Comparison of ENCODE assay signal across 24 cellular contexts in the genomic region with DNA sequence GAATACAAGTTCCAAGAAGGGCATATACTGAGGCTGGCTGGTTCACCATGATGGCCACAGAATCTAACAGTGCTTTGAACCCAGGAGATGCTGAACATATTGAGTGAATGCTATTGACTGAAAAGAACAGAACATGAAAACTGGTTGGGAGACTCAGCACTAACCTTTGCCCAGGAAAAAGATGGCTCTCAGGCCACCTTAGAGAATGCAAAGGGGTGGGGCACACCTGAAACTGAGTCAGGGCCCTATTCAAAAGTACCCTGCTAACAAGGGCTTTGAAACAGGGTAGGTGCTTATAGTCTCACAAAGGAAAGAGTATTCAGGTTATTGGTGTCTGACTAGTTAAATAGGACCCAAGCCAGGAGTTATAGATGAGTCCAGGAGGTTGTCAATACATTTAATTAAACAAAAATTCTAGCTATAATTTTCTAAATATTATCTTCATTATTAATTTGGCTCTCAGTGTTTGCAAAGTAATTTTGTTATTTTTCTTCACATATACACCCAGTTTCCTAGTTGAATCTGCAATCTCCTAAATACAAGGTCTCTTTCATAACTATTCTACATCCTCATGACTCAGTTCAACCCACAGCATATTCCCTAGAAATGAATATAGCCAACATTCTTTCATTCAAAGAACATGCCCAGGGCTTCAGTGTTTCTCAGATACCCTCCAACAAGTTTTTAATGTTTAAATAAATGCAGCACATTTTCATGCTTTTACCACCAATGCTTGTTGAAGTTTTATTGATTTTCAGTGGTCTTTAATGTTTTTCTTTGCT.
DNase-seq lines count a peak whose midpoint lies in the region; ATAC-seq, FAIRE-seq and TF ChIP-seq lines count a peak whose summit lies in the region.
"Had no signal": no experiment of that assay in that cellular context is flagged by ENCODE, and none has a peak within 500 bp of the region (broad histone marks: within the 10 kb centered on the region; RNA-seq: fewer than 3 reads in every experiment).

No MANE protein-coding gene starts in this region.

- TF ChIP-seq CTCF in mucosa of descending colon (IDR thresholded peaks at IDR 0.05), result no peak

- peaks cover 5% of the 10 kb centered on the region in 2 donors for H3K27me3 Mint-ChIP-seq in natural killer cell treated with Interleukin-12 subunit alpha and Interleukin-12 subunit beta and Interleukin-15 and Interleukin-18, amount 100 ng/mL, for 72 hours

- DNase-seq in SK-N-MC (ENCODE audit: low read depth, low spot score) (no peak), epithelial cell of prostate (ENCODE audit: low read depth, low spot score) (no peak), mucosa of descending colon (peak in 1 of 3 donors; percentile 8), T-helper 2 cell (no peak), DMS 273 (lab: John Stamatoyannopoulos, UW; ENCODE audit: unreplicated experiment) (no peak)
- DNase-seq in natural killer cell treated with Interleukin-12 subunit alpha and Interleukin-12 subunit beta and Interleukin-15 and Interleukin-18, amount 100 ng/mL, for 72 hours (ENCODE audit: low spot score), result no peak
- DNase-seq: AML-193; C1 segment of cervical spinal cord; Calu3; CD8-positive, alpha-beta T cell; GDM1; H7; HFFc6; NCI-H1092; NCI-H1436 treated with DMSO at 0.1 percent for 48 hours; NCI-H1930; NCI-H226; NCI-H510A treated with DMSO at 0.1 percent for 48 hours; NCI-H748 treated with DMSO at 0.1 percent for 48 hours; PC-9; RPMI8226; SHP77 had no signal

- H3K9me3 Mint-ChIP-seq in natural killer cell treated with Interleukin-12 subunit alpha and Interleukin-12 subunit beta and Interleukin-15 and Interleukin-18, amount 100 ng/mL, for 72 hours, result no peaks in the 10 kb centered on the region
- H3K9me3 Mint-ChIP-seq: CD8-positive, alpha-beta T cell; HFFc6 had no signal

- H3K9ac ChIP-seq in SK-N-MC (ENCODE audit: insufficient read length), result no peak overlapping the region

- H3K4me1 Mint-ChIP-seq in natural killer cell treated with Interleukin-12 subunit alpha and Interleukin-12 subunit beta and Interleukin-15 and Interleukin-18, amount 100 ng/mL, for 72 hours (ENCODE audit: low read depth in 2 of 2), result no peaks in the 10 kb centered on the region

- H3K4me3 Mint-ChIP-seq in natural killer cell treated with Interleukin-12 subunit alpha and Interleukin-12 subunit beta and Interleukin-15 and Interleukin-18, amount 100 ng/mL, for 72 hours, result no peak overlapping the region
- H3K4me3 Mint-ChIP-seq: CD8-positive, alpha-beta T cell; HFFc6 had no signal

- intact Hi-C loops in mucosa of descending colon (cut with DNase I, micrococcal nuclease), result no loop called here

- peak; percentile 49 for FAIRE-seq in G401.6 (lab: Jason Lieb, UNC)

- 0 out of 2 replicates have a peak overlapping the region, but pooled peaks have one; percentile 2 for H3K27ac ChIP-seq in SK-N-MC
- peak overlapping the region; percentile 11 for H3K27ac ChIP-seq in epithelial cell of prostate
- H3K27ac ChIP-seq: PC-9 had no signal

- peak; percentile 63 for ATAC-seq in mucosa of descending colon
- ATAC-seq in natural killer cell treated with Interleukin-12 subunit alpha and Interleukin-12 subunit beta and Interleukin-15 and Interleukin-18, amount 100 ng/mL, for 72 hours, result no peak
- ATAC-seq: CD8-positive, alpha-beta T cell; SK-N-SH treated with all-trans-retinoic acid at 6 μM for 48 hours had no signal

- H3K36me3 ChIP-seq in SK-N-MC (ENCODE audit: insufficient read depth, low read length), result no peaks in the 10 kb centered on the region
- H3K36me3 ChIP-seq in mucosa of descending colon (ENCODE audit: low read depth), result no peaks in the 10 kb centered on the region

- H3K4me3 ChIP-seq in SK-N-MC, result no peak overlapping the region
- H3K4me3 ChIP-seq in mucosa of descending colon, result no peak overlapping the region
- H3K4me3 ChIP-seq: PC-9 had no signal

- no peak overlapping the region for H3K27ac Mint-ChIP-seq in natural killer cell treated with Interleukin-12 subunit alpha and Interleukin-12 subunit beta and Interleukin-15 and Interleukin-18, amount 100 ng/mL, for 72 hours
- H3K27ac Mint-ChIP-seq: CD8-positive, alpha-beta T cell; HFFc6 had no signal

- no peaks in the 10 kb centered on the region for H3K36me3 Mint-ChIP-seq in natural killer cell treated with Interleukin-12 subunit alpha and Interleukin-12 subunit beta and Interleukin-15 and Interleukin-18, amount 100 ng/mL, for 72 hours
- H3K36me3 Mint-ChIP-seq: CD8-positive, alpha-beta T cell had no signal

- H3K4me1 ChIP-seq in mucosa of descending colon (ENCODE audit: low read depth), result peaks cover 3% of the 10 kb centered on the region

- H3K9me3 ChIP-seq in SK-N-MC (ENCODE audit: low read depth, low read length) (no peaks in the 10 kb centered on the region), mucosa of descending colon (no peaks in the 10 kb centered on the region)
